ENCODE assay signal across 15 cellular contexts in genomic region chr17:72967263-72967962, GRCh38.
DNase-seq lines count a peak whose midpoint lies in the region; ATAC-seq and TF ChIP-seq lines count a peak whose summit lies in the region.
"Had no signal": no experiment of that assay in that cellular context is flagged by ENCODE, and none has a peak within 500 bp of the region (broad histone marks: within the 10 kb centered on the region; RNA-seq: fewer than 3 reads in every experiment).

No MANE protein-coding gene starts in this region.

- no peaks in the 10 kb centered on the region; the same call in 1 of the 2 replicates for H3K36me3 Mint-ChIP-seq in HFFc6 (ENCODE audit: low read depth)
- no peaks in the 10 kb centered on the region for H3K36me3 Mint-ChIP-seq in osteocyte (ENCODE audit: unreplicated experiment)
- H3K36me3 Mint-ChIP-seq in natural killer cell, result no peaks in the 10 kb centered on the region

- H3K9me3 Mint-ChIP-seq in HFFc6 (no peaks in the 10 kb centered on the region), osteocyte (ENCODE audit: unreplicated experiment) (no peaks in the 10 kb centered on the region), natural killer cell (no peaks in the 10 kb centered on the region)

- H3K4me1 Mint-ChIP-seq in HFFc6 (ENCODE audit: low read depth), result peaks cover 20% of the 10 kb centered on the region
- peaks cover 41% of the 10 kb centered on the region for H3K4me1 Mint-ChIP-seq in osteocyte (ENCODE audit: unreplicated experiment)
- H3K4me1 Mint-ChIP-seq in natural killer cell, result peaks cover 29 to 33% of the 10 kb centered on the region in 2 donors

- intact Hi-C loops in natural killer cell (cut with micrococcal nuclease), result no loop called here

- H3K27ac Mint-ChIP-seq in HFFc6 (peak overlapping the region; percentile 61; the same call in 1 of the 2 replicates), osteocyte (ENCODE audit: unreplicated experiment) (peak overlapping the region; percentile 36), natural killer cell (no peak overlapping the region)
- H3K27ac Mint-ChIP-seq: CD8-positive, alpha-beta memory T cell had no signal

- no peak for ATAC-seq in GM19467 (IDR thresholded peaks at IDR 0.05; ENCODE audit: unreplicated experiment)
- no peak for ATAC-seq in natural killer cell

- no peak for TF ChIP-seq CTCF in HFFc6 (IDR thresholded peaks at IDR 0.05)
- TF ChIP-seq CTCF in osteocyte (IDR thresholded peaks at IDR 0.05), result no peak
- TF ChIP-seq CTCF in natural killer cell (IDR thresholded peaks at IDR 0.05), result no peak

- no peaks in the 10 kb centered on the region; the same call in 1 of the 2 replicates for H3K27me3 Mint-ChIP-seq in HFFc6 (ENCODE audit: insufficient read depth)
- no peaks in the 10 kb centered on the region for H3K27me3 Mint-ChIP-seq in osteocyte (ENCODE audit: unreplicated experiment)
- H3K27me3 Mint-ChIP-seq in natural killer cell (ENCODE audit: low read depth in 2 of 2), result no peaks in the 10 kb centered on the region

- H3K4me3 Mint-ChIP-seq in HFFc6 (no peak overlapping the region), osteocyte (ENCODE audit: unreplicated experiment) (no peak overlapping the region), natural killer cell (no peak overlapping the region)
- H3K4me3 Mint-ChIP-seq: CD8-positive, alpha-beta memory T cell had no signal

- DNase-seq in HFFc6, result no peak
- DNase-seq in NCI-H82 (lab: John Stamatoyannopoulos, UW), result peak; percentile 75
- DNase-seq in osteocyte (ENCODE audit: extremely low spot score, unreplicated experiment), result no peak
- DNase-seq in SHP77 (lab: John Stamatoyannopoulos, UW), result no peak
- no peak for DNase-seq in natural killer cell
- DNase-seq: C1 segment of cervical spinal cord; CD8-positive, alpha-beta memory T cell; DMS79; KG1; NCI-H1105 treated with DMSO at 0.1 percent for 48 hours; NCI-H1694 treated with DMSO at 0.1 percent for 48 hours; NCI-H526; RPMI8226 had no signal

- H3K27ac ChIP-seq in cingulate gyrus (ENCODE audit: low read depth, low read length), result peak overlapping the region; percentile 20

Comparison
In these comparisons a context has a peak if more than half of its experiments do, and no peak if none do; other contexts are left out.
1. H3K27ac Mint-ChIP-seq: peak in HFFc6 (single experiment) and osteocyte (single experiment); none in natural killer cell (0 of 2).